In genomic region chr2:68255736-68256450, GRCh38 we compare ENCODE assay signal across 11 cellular contexts. TPM values are rescaled to one million over a fixed set of nuclear protein-coding genes. Genes with fewer than 3 reads are reported as not detected.
A peak's percentile ranks its signal among the peaks of the same experiment; 100 is the strongest.
DNase-seq lines count a peak whose midpoint lies in the region; ATAC-seq, FAIRE-seq and TF ChIP-seq lines count a peak whose summit lies in the region.
"Had no signal": no experiment of that assay in that cellular context is flagged by ENCODE, and none has a peak within 500 bp of the region (broad histone marks: within the 10 kb centered on the region; RNA-seq: fewer than 3 reads in every experiment).

No MANE protein-coding gene starts in this region.

- intact Hi-C loops in cardiac septum (cut with DNase I) = no loop called here

- H3K4me1 ChIP-seq in RWPE2 (ENCODE audit: insufficient read depth, poor library complexity, severe bottlenecking) = peaks cover 20% of the 10 kb centered on the region

- peaks cover 1% of the 10 kb centered on the region for H3K36me3 ChIP-seq in RWPE2 (ENCODE audit: low read depth)
- H3K36me3 ChIP-seq: esophagus muscularis mucosa had no signal

- peak; percentile 29 for DNase-seq in ACHN
- no peak for DNase-seq in GM19239 (ENCODE audit: insufficient read length, low spot score)
- DNase-seq in RWPE2 (ENCODE audit: low spot score) = no peak
- DNase-seq in fibroblast of pulmonary artery (ENCODE audit: low read depth) = peak; percentile 67
- DNase-seq in activated naive CD4-positive, alpha-beta T cell treated with anti-CD3 and anti-CD28 coated beads, Interleukin-2, amount 50 U/mL, for 16 hours = no peak
- DNase-seq in amniotic stem cell (lab: John Stamatoyannopoulos, UW) = no peak
- no peak for DNase-seq in cardiac septum (ENCODE audit: low spot score)
- DNase-seq in SK-N-DZ (ENCODE audit: low spot score) = no peak
- DNase-seq: AML-193 had no signal

- H3K27me3 ChIP-seq in RWPE2 (ENCODE audit: insufficient read depth, poor library complexity, severe bottlenecking) = no peaks in the 10 kb centered on the region
- H3K27me3 ChIP-seq: esophagus muscularis mucosa had no signal

- ATAC-seq in RWPE2 (ENCODE audit: low read depth) = no peak
- ATAC-seq: activated T-helper 17 cell treated with anti-CD3 and anti-CD28 coated beads, Interleukin-2, amount 50 U/mL, for 72 hours had no signal

- no peak overlapping the region for H3K4me3 ChIP-seq in RWPE2 (ENCODE audit: severe bottlenecking)
- no peak overlapping the region for H3K4me3 ChIP-seq in fibroblast of pulmonary artery (replicated peaks; ENCODE audit: low read depth, low read length)
- H3K4me3 ChIP-seq: esophagus muscularis mucosa had no signal

- in situ Hi-C loops in ACHN (cut with HindIII; ENCODE audit: low pct_ligation_motif_present, low pct_unique_long_range_greater_than_20kb, low sequenced_read_pairs) = no loop called here

- peak overlapping the region; percentile 9 for H3K27ac ChIP-seq in RWPE2 (ENCODE audit: poor library complexity, severe bottlenecking)

- TF ChIP-seq CTCF in RWPE2 (IDR thresholded peaks at IDR 0.05; ENCODE audit: poor library complexity, severe bottlenecking) (no peak), fibroblast of pulmonary artery (IDR thresholded peaks at IDR 0.05; ENCODE audit: low read length, missing control alignments) (no peak)

- FAIRE-seq in GM19239 (lab: Jason Lieb, UNC) = peak; percentile 14

- no peaks in the 10 kb centered on the region for H3K9me3 ChIP-seq in RWPE2 (ENCODE audit: severe bottlenecking)
- H3K9me3 ChIP-seq: esophagus muscularis mucosa had no signal

RNA-seq across cellular contexts. Expression of gene PPP3R1, which starts 3.6 kb away (rescaled TPM):
- total RNA-seq in cardiac septum = 33.4 TPM
- 33.6 and 36.2 TPM in 2 replicates for polyA plus RNA-seq in SK-N-DZ (2014; cell fraction: cytosol; rRNA removed)
- polyA plus RNA-seq in SK-N-DZ (2014; cell fraction: nucleus; rRNA removed) = 15.1 and 16.9 TPM in 2 replicates

Comparison
In these comparisons a context has a peak if more than half of its experiments do, and no peak if none do; other contexts are left out.
1. DNase-seq: peak in ACHN (single experiment) and fibroblast of pulmonary artery (single experiment); none in GM19239 (single experiment), RWPE2 (single experiment), activated naive CD4-positive, alpha-beta T cell treated with anti-CD3 and anti-CD28 coated beads, Interleukin-2, amount 50 U/mL, for 16 hours (single experiment), amniotic stem cell (single experiment), cardiac septum (single experiment) and SK-N-DZ (single experiment).